In the genomic region with DNA sequence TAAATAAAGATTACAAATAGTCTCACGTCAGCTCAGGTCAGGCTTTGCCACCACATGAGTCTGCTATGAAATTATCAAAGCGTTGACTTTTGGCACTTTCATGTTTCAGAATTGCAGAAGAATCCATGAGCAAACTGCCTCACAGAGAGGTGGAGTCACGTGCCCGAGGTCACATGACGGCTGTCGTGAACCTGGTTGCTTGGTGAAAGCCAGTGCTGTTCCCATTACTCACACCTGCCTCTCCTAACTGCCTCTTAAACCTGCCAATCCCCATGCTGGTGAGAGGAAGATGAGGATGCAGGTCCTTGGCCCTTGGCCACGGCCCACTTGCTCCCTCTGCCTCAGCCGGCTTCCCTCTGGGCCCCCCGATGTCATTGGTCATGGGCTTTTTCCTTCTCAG, we compare ENCODE assay signal across 20 cellular contexts.
"Had no signal": no experiment of that assay in that cellular context is flagged by ENCODE, and none has a peak within 500 bp of the region (broad histone marks: within the 10 kb centered on the region; RNA-seq: fewer than 3 reads in every experiment).

No MANE protein-coding gene starts in this region.

- H3K27ac ChIP-seq: hepatocyte, parathyroid adenoma, psoas muscle, spleen, tibial nerve, upper lobe of right lung, vagina had no signal

- FAIRE-seq: endothelial cell of umbilical vein had no signal

- H3K27me3 ChIP-seq: hepatocyte, spleen, tibial nerve, upper lobe of right lung, vagina had no signal

- H3K79me2 ChIP-seq: hepatocyte, parathyroid adenoma had no signal

- H3K9me3 ChIP-seq: psoas muscle, spleen, tibial nerve, upper lobe of right lung, vagina had no signal

- H3K4me3 ChIP-seq: hepatocyte, psoas muscle, spleen, tibial nerve, upper lobe of right lung, vagina had no signal

- ATAC-seq: left colon; psoas muscle; sciatic nerve; stimulated activated memory B cell treated with anti-CD40 and anti-IgM and Interleukin-4, amounts not matched to agents 10 μg/mL and 1 μg/mL and 100 μg/mL, for 72 hours; upper lobe of right lung had no signal

- DNase-seq: erythroblast; foreskin melanocyte; head of caudate nucleus; left colon; mesendoderm; naive B cell; psoas muscle; retina; spleen; stimulated activated CD4-positive, alpha-beta T cell treated with anti-CD3 and anti-CD28 coated beads, Interleukin-15, amount 100 ng/mL, for 24 hours; stimulated activated CD4-positive, alpha-beta T cell treated with anti-CD3 and anti-CD28 coated beads, Interleukin-1b, Interleukin-23, amount 100 ng/mL, for 48 hours; stimulated activated CD4-positive, alpha-beta T cell treated with anti-CD3 and anti-CD28 coated beads, Interleukin-4, amount 100 ng/mL, for 24 hours; upper lobe of right lung had no signal

- H3K36me3 ChIP-seq: spleen, tibial nerve, upper lobe of right lung, vagina had no signal

- H2AFZ ChIP-seq: hepatocyte, parathyroid adenoma had no signal

- H3K4me1 ChIP-seq: parathyroid adenoma, psoas muscle, spleen, tibial nerve, upper lobe of right lung, vagina had no signal

- H3K4me2 ChIP-seq: hepatocyte had no signal

- H3K9ac ChIP-seq: parathyroid adenoma had no signal
